Comparison of ENCODE assay signal across 11 cellular contexts in genomic region chr6:71412559-71412958, GRCh38.
A peak's percentile ranks its signal among the peaks of the same experiment; 100 is the strongest.
DNase-seq lines count a peak whose midpoint lies in the region; ATAC-seq, FAIRE-seq and TF ChIP-seq lines count a peak whose summit lies in the region.
"Had no signal": no experiment of that assay in that cellular context is flagged by ENCODE, and none has a peak within 500 bp of the region (broad histone marks: within the 10 kb centered on the region; RNA-seq: fewer than 3 reads in every experiment).

No MANE protein-coding gene starts in this region.

- POLR2A ChIA-PET in HEK293 (lab: Yijun Ruan, JAX), result no interaction called here

- H3K9ac ChIP-seq in skeletal muscle satellite cell (ENCODE audit: low read depth, low read length), result peak overlapping the region; percentile 58

- CTCF ChIA-PET in HEK293 (lab: Yijun Ruan, JAX), result no interaction called here

- DNase-seq in bronchial epithelial cell (ENCODE audit: low read depth), result peak; percentile 67
- peak; percentile 58 for DNase-seq in kidney tubule cell (ENCODE audit: low spot score)
- no peak for DNase-seq in Peyer's patch
- DNase-seq in NCI-H2029 treated with DMSO at 0.1 percent for 48 hours (lab: John Stamatoyannopoulos, UW), result no peak
- no peak for DNase-seq in dedifferentiated amniotic fluid mesenchymal stem cell (ENCODE audit: extremely low spot score)
- DNase-seq: OCI-M1, T-helper 9 cell had no signal

- H3K36me3 ChIP-seq in HEK293 (ENCODE audit: control insufficient read depth in 2 of 2, insufficient read depth in 1 of 2, low read length in 2 of 2) (peaks cover 18 to 35% of the 10 kb centered on the region in 2 experiments; a peak in 2 of 3 replicates), bronchial epithelial cell (ENCODE audit: control insufficient read depth, insufficient read depth, low read length) (no peaks in the 10 kb centered on the region), skeletal muscle satellite cell (ENCODE audit: insufficient read depth, low read length) (peaks cover 85% of the 10 kb centered on the region), Peyer's patch (peaks cover 0 to 5% (median 0%) of the 10 kb centered on the region in 3 donors)

- TF ChIP-seq CTCF in HEK293 (tag by site-specific recombination; IDR thresholded peaks at IDR 0.05) (no peak), bronchial epithelial cell (IDR thresholded peaks at IDR 0.05; ENCODE audit: insufficient read depth, low read length, severe bottlenecking) (no peak), Peyer's patch (IDR thresholded peaks at IDR 0.05) (no peak)

- no peak for ATAC-seq in HG03196 (IDR thresholded peaks at IDR 0.05; ENCODE audit: unreplicated experiment)
- ATAC-seq: sciatic nerve had no signal

- H3K27ac ChIP-seq in HEK293 (ENCODE audit: extremely low read depth, low read depth, low read length) (no peak overlapping the region), Peyer's patch (peak overlapping the region in 2 of 4 donors; percentile 40 to 63)

- peak overlapping the region; percentile 61 for H3K4me2 ChIP-seq in skeletal muscle satellite cell (ENCODE audit: low read length)

- no peaks in the 10 kb centered on the region for H3K27me3 ChIP-seq in bronchial epithelial cell (ENCODE audit: control insufficient read depth, insufficient read depth, low read length)
- no peaks in the 10 kb centered on the region for H3K27me3 ChIP-seq in skeletal muscle satellite cell (ENCODE audit: control insufficient read depth, insufficient read depth, low read length)
- H3K27me3 ChIP-seq in Peyer's patch, result no peaks in the 10 kb centered on the region

- H3K4me1 ChIP-seq in HEK293 (ENCODE audit: control insufficient read depth, insufficient read depth, low read length), result peaks cover 22% of the 10 kb centered on the region
- peaks cover 71% of the 10 kb centered on the region for H3K4me1 ChIP-seq in skeletal muscle satellite cell (ENCODE audit: control insufficient read depth, insufficient read depth, low read length)
- peaks cover 0 to 8% (median 0%) of the 10 kb centered on the region in 4 donors for H3K4me1 ChIP-seq in Peyer's patch

- H3K9me3 ChIP-seq in HEK293 (ENCODE audit: control insufficient read depth, insufficient read depth, low read depth, low read length) (no peaks in the 10 kb centered on the region), skeletal muscle satellite cell (replicated peaks; ENCODE audit: low read length) (no peaks in the 10 kb centered on the region), Peyer's patch (no peaks in the 10 kb centered on the region)

- no peak for TF ChIP-seq POLR2A in Peyer's patch (IDR thresholded peaks at IDR 0.05)

- no peak for FAIRE-seq in bronchial epithelial cell (lab: Jason Lieb, UNC)

- H3K4me3 ChIP-seq in HEK293 (ENCODE audit: low read depth, low read length) (no peak overlapping the region), bronchial epithelial cell (ENCODE audit: low read depth, low read length) (no peak overlapping the region), skeletal muscle satellite cell (ENCODE audit: low read length) (no peak overlapping the region), Peyer's patch (no peak overlapping the region)

TF ChIP-seq in HEK293, 187 proteins besides CTCF, POLR2A, EP300 and RAD21:
- TF ChIP-seq ZBTB8A (tag by site-specific recombination; IDR thresholded peaks at IDR 0.05), result peak; percentile 30
- no peak for TF ChIP-seq ZNF521 (tag by site-specific recombination; IDR thresholded peaks at IDR 0.05)
- peak; percentile 73 for TF ChIP-seq ZNF600 (tag by site-specific recombination; IDR thresholded peaks at IDR 0.05)
- TF ChIP-seq ZNF221 (tag by site-specific recombination; IDR thresholded peaks at IDR 0.05; ENCODE audit: borderline replicate concordance), result no peak
- peak; percentile 87 for TF ChIP-seq SCRT2 (tag by site-specific recombination; IDR thresholded peaks at IDR 0.05)
- no peak for TF ChIP-seq ZNF354C (tag by site-specific recombination; IDR thresholded peaks at IDR 0.05; ENCODE audit: borderline replicate concordance, low read depth)
- no peak for TF ChIP-seq ZNF112 (tag by site-specific recombination; IDR thresholded peaks at IDR 0.05)
- TF ChIP-seq PRDM2 (tag by site-specific recombination; IDR thresholded peaks at IDR 0.05; ENCODE audit: borderline replicate concordance), result no peak
- TF ChIP-seq BCL11A (tag by site-specific recombination; IDR thresholded peaks at IDR 0.05; ENCODE audit: low read depth), result no peak
- peak; percentile 63; the same call in 1 of the 2 replicates for TF ChIP-seq TRIM28 (IDR thresholded peaks at IDR 0.05; ENCODE audit: borderline replicate concordance, low read length)
- 0 out of 2 replicates have a peak, but pooled peaks have one; percentile 32 for TF ChIP-seq PRDM1 (tag by site-specific recombination; IDR thresholded peaks at IDR 0.05)
- no peak for TF ChIP-seq ZNF626 (tag by site-specific recombination; IDR thresholded peaks at IDR 0.05)
- no peak for TF ChIP-seq ZNF560 (tag by site-specific recombination; IDR thresholded peaks at IDR 0.05; ENCODE audit: borderline replicate concordance)
- no peak for TF ChIP-seq ZNF292 (tag by site-specific recombination; IDR thresholded peaks at IDR 0.05; ENCODE audit: borderline replicate concordance, low read depth)

Comparison
In these comparisons a context has a peak if more than half of its experiments do, and no peak if none do; other contexts are left out.
1. DNase-seq: peak in bronchial epithelial cell (single experiment) and kidney tubule cell (single experiment); none in Peyer's patch (0 of 3), NCI-H2029 treated with DMSO at 0.1 percent for 48 hours (single experiment) and dedifferentiated amniotic fluid mesenchymal stem cell (single experiment).